20 cellular contexts compared by ENCODE assay signal in genomic region chr1:208835082-208835467, GRCh38.
A peak's percentile ranks its signal among the peaks of the same experiment; 100 is the strongest.
DNase-seq lines count a peak whose midpoint lies in the region; ATAC-seq and TF ChIP-seq lines count a peak whose summit lies in the region.
"Had no signal": no experiment of that assay in that cellular context is flagged by ENCODE, and none has a peak within 500 bp of the region (broad histone marks: within the 10 kb centered on the region; RNA-seq: fewer than 3 reads in every experiment).

No MANE protein-coding gene starts in this region.

- H3K27ac ChIP-seq in esophagus muscularis mucosa (replicated peaks in 1 of 4) = no peak overlapping the region
- no peak overlapping the region for H3K27ac ChIP-seq in left lung
- no peak overlapping the region for H3K27ac ChIP-seq in mesenchymal stem cell (ENCODE audit: low read length, poor library complexity, severe bottlenecking)
- H3K27ac ChIP-seq: colonic mucosa, HL-60, pancreas, transverse colon had no signal

- H3K14ac ChIP-seq in mesenchymal stem cell (ENCODE audit: low read length in 2 of 2) = no peak overlapping the region

- no peaks in the 10 kb centered on the region for H3K36me3 ChIP-seq in esophagus muscularis mucosa
- H3K36me3 ChIP-seq in left lung = no peaks in the 10 kb centered on the region
- no peaks in the 10 kb centered on the region for H3K36me3 ChIP-seq in mesenchymal stem cell (ENCODE audit: control insufficient read depth in 1 of 2, insufficient read depth in 2 of 2, low read depth in 1 of 2, low read length in 2 of 2)
- H3K36me3 ChIP-seq: colonic mucosa, pancreas, transverse colon had no signal

- 53% methylated on average over 6 of the region's 6 CpGs for WGBS in esophagus muscularis mucosa
- WGBS in mesenchymal stem cell = 34% methylated on average over 4 of the region's 6 CpGs

- H3K4ac ChIP-seq in mesenchymal stem cell (ENCODE audit: low read depth in 1 of 2, low read length in 2 of 2) = no peak overlapping the region

- H3K9me3 ChIP-seq in esophagus muscularis mucosa = no peaks in the 10 kb centered on the region
- no peaks in the 10 kb centered on the region for H3K9me3 ChIP-seq in left lung
- no peaks in the 10 kb centered on the region for H3K9me3 ChIP-seq in mesenchymal stem cell (ENCODE audit: control insufficient read depth, low read length)
- H3K9me3 ChIP-seq: colonic mucosa, pancreas, transverse colon had no signal

- H2AK5ac ChIP-seq in mesenchymal stem cell (ENCODE audit: low read length, severe bottlenecking) = no peak overlapping the region

- no peak overlapping the region for H2AFZ ChIP-seq in mesenchymal stem cell (ENCODE audit: low read depth, low read length)

- H2BK15ac ChIP-seq in mesenchymal stem cell (ENCODE audit: low read depth, poor library complexity, severe bottlenecking) = no peak overlapping the region

- H3K18ac ChIP-seq in mesenchymal stem cell (ENCODE audit: low read depth in 1 of 2, low read length in 2 of 2) = no peak overlapping the region

- no peak overlapping the region for H3K23ac ChIP-seq in mesenchymal stem cell (ENCODE audit: low read length in 2 of 2)

- H3K4me2 ChIP-seq in mesenchymal stem cell (ENCODE audit: low read length, poor library complexity, severe bottlenecking) = no peak overlapping the region

- H3K79me1 ChIP-seq in mesenchymal stem cell (replicated peaks; ENCODE audit: low read length, poor library complexity, severe bottlenecking) = no peaks in the 10 kb centered on the region

- intact Hi-C loops in esophagus muscularis mucosa (cut with DNase I) (no loop called here), left lung (cut with DNase I) (no loop called here)

- DNase-seq in NCI-H2107 treated with DMSO at 0.1 percent for 48 hours (lab: John Stamatoyannopoulos, UW; ENCODE audit: unreplicated experiment) (peak; percentile 96), NCI-H2107 (lab: John Stamatoyannopoulos, UW) (no peak), NCI-H69 (lab: John Stamatoyannopoulos, UW) (peak; percentile 98), esophagus muscularis mucosa (ENCODE audit: extremely low spot score) (peak; percentile 77), retina (peak; percentile 36), left lung (no peak), RPMI8226 (no peak), mesenchymal stem cell (no peak)
- DNase-seq: activated CD4-positive, alpha-beta memory T cell treated with anti-CD3 and anti-CD28 coated beads, Interleukin-2, amount 10 ng/mL, durations not matched to agents 7 days and 5 days; activated effector memory CD4-positive, alpha-beta T cell treated with anti-CD3 and anti-CD28 coated beads, Interleukin-2, amount 50 U/mL, for 16 hours; activated naive CD8-positive, alpha-beta T cell treated with anti-CD3 and anti-CD28 coated beads, Interleukin-2, amount 50 U/mL, for 24 hours; colonic mucosa; H9; kidney; NCI-H1694; pancreas; stimulated activated CD4-positive, alpha-beta T cell treated with anti-CD3 and anti-CD28 coated beads, Interleukin-15, amount 100 ng/mL, for 24 hours; transverse colon had no signal

- no peak overlapping the region for H2BK12ac ChIP-seq in mesenchymal stem cell (ENCODE audit: low read length in 2 of 2)

- no peak for ATAC-seq in left lung
- ATAC-seq: activated naive CD8-positive, alpha-beta T cell treated with anti-CD3 and anti-CD28 coated beads, Interleukin-2, amount 50 U/mL, for 24 hours; sciatic nerve had no signal

- TF ChIP-seq CTCF in esophagus muscularis mucosa (IDR thresholded peaks at IDR 0.05) (no peak), left lung (IDR thresholded peaks at IDR 0.05) (no peak)

- H2BK120ac ChIP-seq in mesenchymal stem cell (ENCODE audit: low read depth, low read length) = no peak overlapping the region

- H3K27me3 ChIP-seq in esophagus muscularis mucosa = peaks cover 0 to 5% (median 0%) of the 10 kb centered on the region in 4 donors
- no peaks in the 10 kb centered on the region for H3K27me3 ChIP-seq in left lung
- H3K27me3 ChIP-seq in mesenchymal stem cell (ENCODE audit: control insufficient read depth in 1 of 2, insufficient read depth in 1 of 2, low read length in 2 of 2) = no peaks in the 10 kb centered on the region
- H3K27me3 ChIP-seq: colonic mucosa, pancreas, transverse colon had no signal

- no peak overlapping the region for H3K4me3 ChIP-seq in esophagus muscularis mucosa
- no peak overlapping the region for H3K4me3 ChIP-seq in left lung
- H3K4me3 ChIP-seq in mesenchymal stem cell (ENCODE audit: insufficient read depth in 1 of 2, low read depth in 1 of 2, low read length in 2 of 2) = no peak overlapping the region
- H3K4me3 ChIP-seq: colonic mucosa, pancreas, transverse colon had no signal

- H3K4me1 ChIP-seq in esophagus muscularis mucosa (peaks cover 0 to 4% (median 2%) of the 10 kb centered on the region in 4 donors), left lung (no peaks in the 10 kb centered on the region), mesenchymal stem cell (ENCODE audit: control insufficient read depth, insufficient read depth, low read depth, low read length) (no peaks in the 10 kb centered on the region)
- H3K4me1 ChIP-seq: colonic mucosa, pancreas, transverse colon had no signal

- H3K9ac ChIP-seq in mesenchymal stem cell (ENCODE audit: low read length) = no peak overlapping the region

- H4K8ac ChIP-seq in mesenchymal stem cell (ENCODE audit: low read length) = no peak overlapping the region

- no peak for TF ChIP-seq POLR2A in esophagus muscularis mucosa (IDR thresholded peaks at IDR 0.05; ENCODE audit: low read depth)

- no peak overlapping the region for H2BK5ac ChIP-seq in mesenchymal stem cell (ENCODE audit: low read depth, low read length, poor library complexity, severe bottlenecking)

- no peak overlapping the region for H4K91ac ChIP-seq in mesenchymal stem cell (ENCODE audit: low read length)

- no peak for TF ChIP-seq EP300 in esophagus muscularis mucosa (IDR thresholded peaks at IDR 0.05)

Comparison
In these comparisons a context has a peak if more than half of its experiments do, and no peak if none do; other contexts are left out.
1. DNase-seq: peak in NCI-H2107 treated with DMSO at 0.1 percent for 48 hours (single experiment), NCI-H69 (single experiment), esophagus muscularis mucosa (single experiment) and retina (single experiment); none in NCI-H2107 (single experiment), left lung (0 of 2), RPMI8226 (single experiment) and mesenchymal stem cell (single experiment).